Comparison of ENCODE assay signal across 21 cellular contexts in genomic region chr13:91291078-91291477, GRCh38. TPM values are rescaled to one million over a fixed set of nuclear protein-coding genes. Genes with fewer than 3 reads are reported as not detected.
DNase-seq lines count a peak whose midpoint lies in the region; ATAC-seq and TF ChIP-seq lines count a peak whose summit lies in the region.
"Had no signal": no experiment of that assay in that cellular context is flagged by ENCODE, and none has a peak within 500 bp of the region (broad histone marks: within the 10 kb centered on the region; RNA-seq: fewer than 3 reads in every experiment).

No MANE protein-coding gene starts in this region.

- no peaks in the 10 kb centered on the region for H3K36me3 Mint-ChIP-seq in CD4-positive, alpha-beta memory T cell
- H3K36me3 Mint-ChIP-seq: CD4-positive, CD25-positive, alpha-beta regulatory T cell had no signal

- no peak overlapping the region for H3K27ac ChIP-seq in SK-N-SH (ENCODE audit: low read depth in 2 of 2, low read length in 1 of 2)
- no peak overlapping the region for H3K27ac ChIP-seq in CD4-positive, alpha-beta memory T cell (ENCODE audit: low read depth, low read length)

- 33% methylated on average over 2 of the region's 2 CpGs for WGBS in SK-N-SH (ENCODE audit: low lambda C conversion rate)

- DNase-seq in SK-N-SH (no peak), UCSD-AML1 (lab: John Stamatoyannopoulos, UW; ENCODE audit: unreplicated experiment) (peak; percentile 12), foreskin melanocyte (peak; percentile 20), putamen (ENCODE audit: low spot score) (peak; percentile 7), NCI-H226 (no peak)
- no peak for DNase-seq in CD4-positive, alpha-beta memory T cell
- DNase-seq: 8988T; BE2C; CD4-positive, CD25-positive, alpha-beta regulatory T cell; DMS153; GF-D8; HFFc6; KG1; NCI-H1417; NCI-H187; NCI-H2107; NCI-H345; NCI-H524 treated with DMSO at 0.1 percent for 48 hours had no signal

- H3K9me3 Mint-ChIP-seq in CD4-positive, alpha-beta memory T cell, result peaks cover 0 to 7% (median 3%) of the 10 kb centered on the region in 8 donors
- H3K9me3 Mint-ChIP-seq: HFFc6 had no signal

- TF ChIP-seq EP300 in SK-N-SH (IDR thresholded peaks at IDR 0.05; ENCODE audit: borderline replicate concordance in 1 of 2, low read depth in 1 of 2, low read length in 1 of 2), result no peak

- H3K9me3 ChIP-seq in SK-N-SH, result no peaks in the 10 kb centered on the region
- no peaks in the 10 kb centered on the region for H3K9me3 ChIP-seq in CD4-positive, alpha-beta memory T cell (ENCODE audit: control insufficient read depth in 1 of 2, low read length in 2 of 2)
- H3K9me3 ChIP-seq: BE2C had no signal

- H3K4me1 ChIP-seq in SK-N-SH (ENCODE audit: control insufficient read depth in 1 of 2, insufficient read depth in 2 of 2, low read depth in 1 of 2, low read length in 1 of 2), result peaks cover 0 to 2% of the 10 kb centered on the region in 2 experiments; a peak in 2 of 4 replicates
- H3K4me1 ChIP-seq in CD4-positive, alpha-beta memory T cell (ENCODE audit: insufficient read depth, low read length), result no peaks in the 10 kb centered on the region
- H3K4me1 ChIP-seq: BE2C had no signal

- intact Hi-C loops in CD4-positive, alpha-beta memory T cell (cut with micrococcal nuclease), result no loop called here

- no peak overlapping the region for H3K4me2 ChIP-seq in SK-N-SH

- no peak overlapping the region for H3K4me3 ChIP-seq in SK-N-SH (ENCODE audit: low read depth in 2 of 2, low read length in 1 of 2)
- H3K4me3 ChIP-seq in CD4-positive, alpha-beta memory T cell (ENCODE audit: low read length in 2 of 2), result no peak overlapping the region

- H3F3A ChIP-seq in SK-N-SH (replicated peaks; ENCODE audit: insufficient read depth), result no peaks in the 10 kb centered on the region

- H3K9ac ChIP-seq in SK-N-SH, result no peak overlapping the region

- H3K27me3 ChIP-seq in SK-N-SH (ENCODE audit: insufficient read depth), result no peaks in the 10 kb centered on the region; the same call in 1 of the 2 replicates
- no peaks in the 10 kb centered on the region for H3K27me3 ChIP-seq in CD4-positive, alpha-beta memory T cell (ENCODE audit: insufficient read depth, low read length)
- H3K27me3 ChIP-seq: BE2C had no signal

- CTCF ChIA-PET in SK-N-SH (lab: Yijun Ruan, JAX), result interaction anchor here (2.1 kb wide), 1 partner anchor 30 kb away, joined by 5 read pairs; no protein-coding TSS in a partner anchor
- CTCF ChIA-PET in CD4-positive, alpha-beta memory T cell (lab: Charles Lee; ENCODE audit: partially characterized antibody), result no interaction called here

- H3K4me1 Mint-ChIP-seq in CD4-positive, alpha-beta memory T cell, result no peaks in the 10 kb centered on the region
- H3K4me1 Mint-ChIP-seq: CD4-positive, CD25-positive, alpha-beta regulatory T cell had no signal

- TF ChIP-seq CTCF in SK-N-SH (IDR thresholded peaks at IDR 0.05), result no peak

- no peak overlapping the region for H3K27ac Mint-ChIP-seq in CD4-positive, alpha-beta memory T cell
- H3K27ac Mint-ChIP-seq: CD4-positive, CD25-positive, alpha-beta regulatory T cell; HFFc6 had no signal

- peaks cover 1 to 3% of the 10 kb centered on the region in 2 donors for H3K27me3 Mint-ChIP-seq in CD4-positive, alpha-beta memory T cell

- TF ChIP-seq RAD21 in SK-N-SH (IDR thresholded peaks at IDR 0.05; ENCODE audit: low read length), result no peak

- no peak overlapping the region for H3K4me3 Mint-ChIP-seq in CD4-positive, alpha-beta memory T cell
- H3K4me3 Mint-ChIP-seq: CD4-positive, CD25-positive, alpha-beta regulatory T cell; HFFc6 had no signal

- H3K79me2 ChIP-seq in SK-N-SH (ENCODE audit: insufficient read depth), result no peaks in the 10 kb centered on the region

- 0 out of 3 replicates have a peak, but pooled peaks have one; percentile 22 for ATAC-seq in SK-N-SH treated with all-trans-retinoic acid at 6 μM for 48 hours
- ATAC-seq in GM18502 (IDR thresholded peaks at IDR 0.05; ENCODE audit: poor library complexity, unreplicated experiment), result no peak
- ATAC-seq: HepG2 had no signal

- no peaks in the 10 kb centered on the region for H3K36me3 ChIP-seq in SK-N-SH (replicated peaks in 1 of 2; ENCODE audit: control insufficient read depth in 1 of 2, insufficient read depth in 2 of 2, low read length in 1 of 2)
- H3K36me3 ChIP-seq in CD4-positive, alpha-beta memory T cell (ENCODE audit: insufficient read depth, low read length), result no peaks in the 10 kb centered on the region
- H3K36me3 ChIP-seq: BE2C had no signal

- H2AFZ ChIP-seq in SK-N-SH (ENCODE audit: low read depth), result no peak overlapping the region

- no peaks in the 10 kb centered on the region for H4K20me1 ChIP-seq in SK-N-SH (ENCODE audit: insufficient read depth)

- POLR2A ChIA-PET in SK-N-SH (lab: Yijun Ruan, JAX), result no interaction called here
- POLR2A ChIA-PET in CD4-positive, alpha-beta memory T cell (lab: Charles Lee; ENCODE audit: partially characterized antibody), result no interaction called here

- no peaks in the 10 kb centered on the region for H3K9me2 ChIP-seq in SK-N-SH

TF ChIP-seq in SK-N-SH treated with all-trans-retinoic acid at 6 μM for 48 hours, 23 proteins besides CTCF, POLR2A, EP300 and RAD21 (continues in another document):
- TF ChIP-seq ZNF8 (CRISPR knock-in tag; IDR thresholded peaks at IDR 0.05) (no peak), ZNF565 (CRISPR knock-in tag; conservative IDR thresholded peaks at IDR 0.05; ENCODE audit: low read depth) (no peak), SNAI2 (CRISPR knock-in tag; IDR thresholded peaks at IDR 0.05) (no peak)
- TF ChIP-seq, protein P1, sequence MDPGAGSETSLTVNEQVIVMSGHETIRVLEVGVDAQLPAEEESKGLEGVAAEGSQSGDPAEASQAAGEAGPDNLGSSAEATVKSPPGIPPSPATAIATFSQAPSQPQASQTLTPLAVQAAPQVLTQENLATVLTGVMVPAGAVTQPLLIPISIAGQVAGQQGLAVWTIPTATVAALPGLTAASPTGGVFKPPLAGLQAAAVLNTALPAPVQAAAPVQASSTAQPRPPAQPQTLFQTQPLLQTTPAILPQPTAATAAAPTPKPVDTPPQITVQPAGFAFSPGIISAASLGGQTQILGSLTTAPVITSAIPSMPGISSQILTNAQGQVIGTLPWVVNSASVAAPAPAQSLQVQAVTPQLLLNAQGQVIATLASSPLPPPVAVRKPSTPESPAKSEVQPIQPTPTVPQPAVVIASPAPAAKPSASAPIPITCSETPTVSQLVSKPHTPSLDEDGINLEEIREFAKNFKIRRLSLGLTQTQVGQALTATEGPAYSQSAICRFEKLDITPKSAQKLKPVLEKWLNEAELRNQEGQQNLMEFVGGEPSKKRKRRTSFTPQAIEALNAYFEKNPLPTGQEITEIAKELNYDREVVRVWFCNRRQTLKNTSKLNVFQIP (CRISPR knock-in tag; IDR thresholded peaks at IDR 0.05; ENCODE audit: borderline replicate concordance, low read depth), result no peak

TF ChIP-seq in SK-N-SH, 30 proteins besides CTCF, POLR2A, EP300 and RAD21 (continues in another document):
- TF ChIP-seq USF1 (IDR thresholded peaks at IDR 0.05; ENCODE audit: borderline replicate concordance, low read depth) (no peak), RCOR1 (IDR thresholded peaks at IDR 0.05; ENCODE audit: low read length) (no peak), USF2 (IDR thresholded peaks at IDR 0.05; ENCODE audit: borderline replicate concordance, low read depth, low read length) (no peak), FOXM1 (IDR thresholded peaks at IDR 0.05; ENCODE audit: low read depth) (no peak), TAF1 (IDR thresholded peaks at IDR 0.05; ENCODE audit: borderline replicate concordance, low read depth, low read length) (no peak), POLR2AphosphoS5 (IDR thresholded peaks at IDR 0.05; ENCODE audit: low read depth, low read length) (no peak), EZH2phosphoT487 (IDR thresholded peaks at IDR 0.05; ENCODE audit: borderline replicate concordance, low read depth) (no peak), SMC3 (IDR thresholded peaks at IDR 0.05; ENCODE audit: low read depth, low read length) (no peak), NFIC (IDR thresholded peaks at IDR 0.05; ENCODE audit: borderline replicate concordance) (no peak), MXI1 (IDR thresholded peaks at IDR 0.05; ENCODE audit: low read depth, low read length) (no peak), ELF1 (IDR thresholded peaks at IDR 0.05) (no peak), GATA2 (CRISPR knock-in tag; IDR thresholded peaks at IDR 0.05) (no peak)
- TF ChIP-seq, protein P2, sequence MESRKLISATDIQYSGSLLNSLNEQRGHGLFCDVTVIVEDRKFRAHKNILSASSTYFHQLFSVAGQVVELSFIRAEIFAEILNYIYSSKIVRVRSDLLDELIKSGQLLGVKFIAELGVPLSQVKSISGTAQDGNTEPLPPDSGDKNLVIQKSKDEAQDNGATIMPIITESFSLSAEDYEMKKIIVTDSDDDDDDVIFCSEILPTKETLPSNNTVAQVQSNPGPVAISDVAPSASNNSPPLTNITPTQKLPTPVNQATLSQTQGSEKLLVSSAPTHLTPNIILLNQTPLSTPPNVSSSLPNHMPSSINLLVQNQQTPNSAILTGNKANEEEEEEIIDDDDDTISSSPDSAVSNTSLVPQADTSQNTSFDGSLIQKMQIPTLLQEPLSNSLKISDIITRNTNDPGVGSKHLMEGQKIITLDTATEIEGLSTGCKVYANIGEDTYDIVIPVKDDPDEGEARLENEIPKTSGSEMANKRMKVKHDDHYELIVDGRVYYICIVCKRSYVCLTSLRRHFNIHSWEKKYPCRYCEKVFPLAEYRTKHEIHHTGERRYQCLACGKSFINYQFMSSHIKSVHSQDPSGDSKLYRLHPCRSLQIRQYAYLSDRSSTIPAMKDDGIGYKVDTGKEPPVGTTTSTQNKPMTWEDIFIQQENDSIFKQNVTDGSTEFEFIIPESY (IDR thresholded peaks at IDR 0.05; ENCODE audit: borderline replicate concordance, low read depth), result no peak

RNA-seq across cellular contexts. Expression of gene MIR17HG, which starts 56.4 kb away (rescaled TPM):
- polyA plus RNA-seq in SK-N-SH (2012; rRNA removed), result 0.51 and 1.2 TPM in 2 replicates
- 0.43 and 0.71 TPM in 2 replicates for polyA plus RNA-seq in SK-N-SH (2012; cell fraction: cytosol; rRNA removed)
- 2.2 and 4.0 TPM in 2 replicates for polyA plus RNA-seq in SK-N-SH (2012; cell fraction: nucleus; rRNA removed)
- total RNA-seq in CD4-positive, alpha-beta memory T cell, result 10 to 100 TPM; 12.7 to 13.2 TPM
- polyA plus RNA-seq in CD4-positive, alpha-beta memory T cell, result under 1 TPM; 0.18 to 0.71 TPM

Comparison
In these comparisons a context has a peak if more than half of its experiments do, and no peak if none do; other contexts are left out.
1. DNase-seq: peak in UCSD-AML1 (single experiment), foreskin melanocyte (single experiment) and putamen (single experiment); none in SK-N-SH (single experiment), CD4-positive, alpha-beta memory T cell (0 of 5) and NCI-H226 (single experiment).